In the genomic region with DNA sequence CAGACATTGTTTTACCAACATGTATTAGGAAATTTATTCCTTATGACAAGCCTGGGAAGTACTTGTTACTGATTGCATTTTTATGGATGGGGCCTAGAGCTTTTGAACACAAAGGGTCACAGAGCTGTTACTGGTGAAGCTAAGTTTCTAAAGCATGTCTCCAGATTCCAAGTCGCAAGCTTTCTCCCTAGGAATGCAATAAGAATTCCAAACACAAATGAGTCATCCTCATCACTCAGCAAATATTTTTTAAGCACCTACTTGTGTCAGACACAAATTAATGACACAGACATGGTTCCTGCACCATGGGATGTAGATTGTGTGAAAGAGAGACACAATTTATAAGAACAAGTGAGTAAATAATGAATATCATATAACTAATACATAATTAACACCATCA, we compare ENCODE assay signal across 10 cellular contexts. TPM values are rescaled to one million over a fixed set of nuclear protein-coding genes. Genes with fewer than 3 reads are reported as not detected.
DNase-seq lines count a peak whose midpoint lies in the region; ATAC-seq, FAIRE-seq and TF ChIP-seq lines count a peak whose summit lies in the region.
"Had no signal": no experiment of that assay in that cellular context is flagged by ENCODE, and none has a peak within 500 bp of the region (broad histone marks: within the 10 kb centered on the region; RNA-seq: fewer than 3 reads in every experiment).

No MANE protein-coding gene starts in this region.

- intact Hi-C loops in psoas muscle (cut with DNase I) = no loop called here

- in situ Hi-C loops in G401 (cut with HindIII; ENCODE audit: low sequenced_read_pairs) = no loop called here

- H3K27me3 ChIP-seq in psoas muscle (ENCODE audit: insufficient read depth in 3 of 3, low read length in 2 of 3) = no peaks in the 10 kb centered on the region

- no peak for TF ChIP-seq CTCF in psoas muscle (IDR thresholded peaks at IDR 0.05)

- peak; percentile 48 for DNase-seq in G401 (ENCODE audit: low spot score)
- peak; percentile 92 for DNase-seq in RCC 7860 (ENCODE audit: low spot score)
- peak; percentile 80 for DNase-seq in fibroblast of gingiva (ENCODE audit: low read depth)
- DNase-seq in psoas muscle = no peak
- no peak for DNase-seq in stimulated activated CD4-positive, alpha-beta T cell treated with anti-CD3 and anti-CD28 coated beads, Interleukin-2, amount 100 ng/mL, for 48 hours
- no peak for DNase-seq in stimulated activated naive CD8-positive, alpha-beta T cell treated with anti-CD3 and anti-CD28 coated beads, Interleukin-15, amount 100 ng/mL, for 72 hours
- no peak for DNase-seq in activated gamma-delta T cell treated with Interleukin-2 at 50 U/mL for 16 hours
- DNase-seq in NCI-H2029 treated with DMSO at 0.1 percent for 48 hours (lab: John Stamatoyannopoulos, UW) = no peak
- DNase-seq: midbrain, NCI-H2081 had no signal

- peak in 3 of 4 donors; percentile 36 to 37 (median 37) for ATAC-seq in psoas muscle
- no peak for ATAC-seq in stimulated activated naive CD8-positive, alpha-beta T cell treated with anti-CD3 and anti-CD28 coated beads, Interleukin-15, amount 100 ng/mL, for 72 hours

- no peaks in the 10 kb centered on the region for H3K27me3 Mint-ChIP-seq in stimulated activated naive CD8-positive, alpha-beta T cell treated with anti-CD3 and anti-CD28 coated beads, Interleukin-15, amount 100 ng/mL, for 72 hours

- no peaks in the 10 kb centered on the region for H3K4me1 ChIP-seq in psoas muscle

- 15 to 34% (median 19%) methylated on average over 1 of the region's 1 CpG for WGBS in psoas muscle, 3 donors

- no peak overlapping the region for H3K27ac ChIP-seq in psoas muscle

- no peaks in the 10 kb centered on the region for H3K9me3 ChIP-seq in psoas muscle

- no peak overlapping the region for H3K4me3 Mint-ChIP-seq in stimulated activated naive CD8-positive, alpha-beta T cell treated with anti-CD3 and anti-CD28 coated beads, Interleukin-15, amount 100 ng/mL, for 72 hours

- no peaks in the 10 kb centered on the region for H3K36me3 ChIP-seq in psoas muscle (ENCODE audit: insufficient read depth in 1 of 2, low read depth in 1 of 2)

- H3K4me1 Mint-ChIP-seq in stimulated activated naive CD8-positive, alpha-beta T cell treated with anti-CD3 and anti-CD28 coated beads, Interleukin-15, amount 100 ng/mL, for 72 hours = no peaks in the 10 kb centered on the region

- H3K27ac Mint-ChIP-seq in stimulated activated naive CD8-positive, alpha-beta T cell treated with anti-CD3 and anti-CD28 coated beads, Interleukin-15, amount 100 ng/mL, for 72 hours = no peak overlapping the region

- H3K9me3 Mint-ChIP-seq in stimulated activated naive CD8-positive, alpha-beta T cell treated with anti-CD3 and anti-CD28 coated beads, Interleukin-15, amount 100 ng/mL, for 72 hours = no peaks in the 10 kb centered on the region

- no peak overlapping the region for H3K4me3 ChIP-seq in psoas muscle

- peak; percentile 96 for FAIRE-seq in RCC 7860 (lab: Jason Lieb, UNC)

RNA-seq across cellular contexts. Expression of gene SH3RF2, which starts 11.0 kb away (rescaled TPM):
- 11.1 and 14.6 TPM in 2 replicates for total RNA-seq in G401 (2014; rRNA removed; shearing (Covaris generic))
- total RNA-seq in psoas muscle = 10 to 100 TPM; 23.5 to 64.1 (median 38.2) TPM
- 10 to 100 TPM in 2 of 3 donors, 1 to 10 TPM in 1; 1.1 to 24.3 (median 14.9) TPM for polyA plus RNA-seq in psoas muscle

RNA-seq across cellular contexts. Expression of gene GRXCR2, which starts 52.5 kb away (rescaled TPM):
- total RNA-seq in G401 (2014; rRNA removed; shearing (Covaris generic)) = not detected in 2 replicates
- not detected for total RNA-seq in psoas muscle
- polyA plus RNA-seq in psoas muscle = not detected

Comparison
In these comparisons a context has a peak if more than half of its experiments do, and no peak if none do; other contexts are left out.
1. DNase-seq: peak in G401 (single experiment), RCC 7860 (single experiment) and fibroblast of gingiva (single experiment); none in psoas muscle (0 of 2), stimulated activated CD4-positive, alpha-beta T cell treated with anti-CD3 and anti-CD28 coated beads, Interleukin-2, amount 100 ng/mL, for 48 hours (0 of 2), stimulated activated naive CD8-positive, alpha-beta T cell treated with anti-CD3 and anti-CD28 coated beads, Interleukin-15, amount 100 ng/mL, for 72 hours (0 of 2), activated gamma-delta T cell treated with Interleukin-2 at 50 U/mL for 16 hours (single experiment) and NCI-H2029 treated with DMSO at 0.1 percent for 48 hours (single experiment).